In genomic region chr3:105963161-105963560, GRCh38 we compare ENCODE assay signal across 32 cellular contexts.
"Had no signal": no experiment of that assay in that cellular context is flagged by ENCODE, and none has a peak within 500 bp of the region (broad histone marks: within the 10 kb centered on the region; RNA-seq: fewer than 3 reads in every experiment).

No MANE protein-coding gene starts in this region.

- H3K9me3 ChIP-seq: adrenal gland, body of pancreas, esophagus squamous epithelium, gastroesophageal sphincter had no signal

- H3K27me3 ChIP-seq: adrenal gland, body of pancreas, esophagus squamous epithelium, gastroesophageal sphincter had no signal

- H3K27me3 Mint-ChIP-seq: activated CD4-positive, alpha-beta memory T cell treated with anti-CD3 and anti-CD28 coated beads for 36 hours; activated CD4-positive, alpha-beta T cell treated with anti-CD3 and anti-CD28 coated beads for 36 hours; activated CD4-positive, alpha-beta T cell treated with anti-CD3 and anti-CD28 coated beads, Interleukin-2, amount 10 ng/mL, durations not matched to agents 24 days and 14 days; activated CD8-positive, alpha-beta memory T cell treated with anti-CD3 and anti-CD28 coated beads, Interleukin-2, amount 10 ng/mL, durations not matched to agents 7 days and 5 days; activated naive CD4-positive, alpha-beta T cell treated with anti-CD3 and anti-CD28 coated beads, Interleukin-2, amount 50 U/mL, for 24 hours; activated naive CD8-positive, alpha-beta T cell treated with anti-CD3 and anti-CD28 coated beads for 36 hours; activated naive CD8-positive, alpha-beta T cell treated with anti-CD3 and anti-CD28 coated beads, Interleukin-2, amount 50 U/mL, for 24 hours; effector memory CD8-positive, alpha-beta T cell; T-helper 17 cell had no signal

- H3K4me1 Mint-ChIP-seq: activated CD4-positive, alpha-beta T cell treated with anti-CD3 and anti-CD28 coated beads for 36 hours; T-helper 17 cell had no signal

- H3K36me3 Mint-ChIP-seq: activated CD4-positive, alpha-beta memory T cell treated with anti-CD3 and anti-CD28 coated beads for 36 hours had no signal

- H3K4me3 ChIP-seq: adrenal gland, body of pancreas, esophagus squamous epithelium, gastroesophageal sphincter had no signal

- H3K4me3 Mint-ChIP-seq: activated CD4-positive, alpha-beta memory T cell treated with anti-CD3 and anti-CD28 coated beads for 36 hours; activated CD4-positive, alpha-beta T cell treated with anti-CD3 and anti-CD28 coated beads for 36 hours; activated CD4-positive, alpha-beta T cell treated with anti-CD3 and anti-CD28 coated beads, Interleukin-2, amount 10 ng/mL, durations not matched to agents 24 days and 14 days; activated CD8-positive, alpha-beta memory T cell treated with anti-CD3 and anti-CD28 coated beads, Interleukin-2, amount 10 ng/mL, durations not matched to agents 7 days and 5 days; activated CD8-positive, alpha-beta T cell treated with anti-CD3 and anti-CD28 coated beads, Interleukin-2, amount 10 ng/mL, durations not matched to agents 7 days and 5 days; activated naive CD4-positive, alpha-beta T cell treated with anti-CD3 and anti-CD28 coated beads for 36 hours; activated naive CD4-positive, alpha-beta T cell treated with anti-CD3 and anti-CD28 coated beads, Interleukin-2, amount 50 U/mL, for 24 hours; activated naive CD8-positive, alpha-beta T cell treated with anti-CD3 and anti-CD28 coated beads for 36 hours; activated naive CD8-positive, alpha-beta T cell treated with anti-CD3 and anti-CD28 coated beads, Interleukin-2, amount 50 U/mL, for 24 hours; activated T-helper 1 cell treated with anti-CD3 and anti-CD28 coated beads, Interleukin-12 subunit alpha, Interleukin-12 subunit beta, Interleukin-2, Interleukin-4 antibody, amounts not matched to agents 30 ng/mL and 10 ng/mL and 1 ng/mL, durations not matched to agents 14 hours and 24 hours and 36 hours; effector memory CD8-positive, alpha-beta T cell; T-helper 17 cell; T-helper 2 cell treated with Interferon-gamma antibody and Interleukin-4, amounts not matched to agents 5 μg/mL and 100 μg/mL, for 36 hours had no signal

- H3K4me1 ChIP-seq: adrenal gland, body of pancreas had no signal

- ATAC-seq: activated CD4-positive, alpha-beta T cell treated with anti-CD3 and anti-CD28 coated beads for 36 hours; activated CD8-positive, alpha-beta memory T cell treated with anti-CD3 and anti-CD28 coated beads, Interleukin-2, amount 10 ng/mL, durations not matched to agents 7 days and 5 days; activated CD8-positive, alpha-beta T cell treated with anti-CD3 and anti-CD28 coated beads, Interleukin-2, amount 10 ng/mL, durations not matched to agents 7 days and 5 days; activated naive CD8-positive, alpha-beta T cell treated with anti-CD3 and anti-CD28 coated beads, Interleukin-2, amount 50 U/mL, for 24 hours; body of pancreas; effector memory CD8-positive, alpha-beta T cell; gastroesophageal sphincter; T-helper 17 cell had no signal

- H3K27ac ChIP-seq: adrenal gland, body of pancreas, epithelial cell of prostate, esophagus squamous epithelium, gastroesophageal sphincter had no signal

- H3K27ac Mint-ChIP-seq: activated CD4-positive, alpha-beta memory T cell treated with anti-CD3 and anti-CD28 coated beads for 36 hours; activated CD4-positive, alpha-beta T cell treated with anti-CD3 and anti-CD28 coated beads for 36 hours; activated CD4-positive, alpha-beta T cell treated with anti-CD3 and anti-CD28 coated beads, Interleukin-2, amount 10 ng/mL, durations not matched to agents 24 days and 14 days; activated CD8-positive, alpha-beta memory T cell treated with anti-CD3 and anti-CD28 coated beads, Interleukin-2, amount 10 ng/mL, durations not matched to agents 7 days and 5 days; activated CD8-positive, alpha-beta T cell treated with anti-CD3 and anti-CD28 coated beads, Interleukin-2, amount 10 ng/mL, durations not matched to agents 7 days and 5 days; activated naive CD4-positive, alpha-beta T cell treated with anti-CD3 and anti-CD28 coated beads, Interleukin-2, amount 50 U/mL, for 24 hours; activated naive CD8-positive, alpha-beta T cell treated with anti-CD3 and anti-CD28 coated beads for 36 hours; activated naive CD8-positive, alpha-beta T cell treated with anti-CD3 and anti-CD28 coated beads, Interleukin-2, amount 50 U/mL, for 24 hours; activated T-helper 1 cell treated with anti-CD3 and anti-CD28 coated beads, Interleukin-12 subunit alpha, Interleukin-12 subunit beta, Interleukin-2, Interleukin-4 antibody, amounts not matched to agents 30 ng/mL and 10 ng/mL and 1 ng/mL, durations not matched to agents 14 hours and 24 hours and 36 hours; activated T-helper 2 cell treated with anti-CD3 and anti-CD28 coated beads, Interferon-gamma antibody, Interleukin-2, Interleukin-4, amounts not matched to agents 10 μg/mL and 5 μg/mL and 100 μg/mL, durations not matched to agents 14 hours and 24 hours and 36 hours; effector memory CD8-positive, alpha-beta T cell; T-helper 17 cell; T-helper 2 cell treated with Interferon-gamma antibody and Interleukin-4, amounts not matched to agents 5 μg/mL and 100 μg/mL, for 36 hours had no signal

- H3K9me3 Mint-ChIP-seq: activated CD4-positive, alpha-beta memory T cell treated with anti-CD3 and anti-CD28 coated beads for 36 hours; activated naive CD4-positive, alpha-beta T cell treated with anti-CD3 and anti-CD28 coated beads, Interleukin-2, amount 50 U/mL, for 24 hours; effector memory CD8-positive, alpha-beta T cell had no signal

- DNase-seq: activated CD4-positive, alpha-beta memory T cell treated with anti-CD3 and anti-CD28 coated beads for 36 hours; activated CD4-positive, alpha-beta T cell treated with anti-CD3 and anti-CD28 coated beads for 36 hours; activated CD4-positive, alpha-beta T cell treated with anti-CD3 and anti-CD28 coated beads, Interleukin-2, amount 10 ng/mL, durations not matched to agents 24 days and 14 days; activated CD4-positive, CD25-positive, alpha-beta regulatory T cell; activated CD4-positive, CD25-positive, alpha-beta regulatory T cell treated with anti-CD3 and anti-CD28 coated beads, Interleukin-2, amount 50 U/mL, for 72 hours; activated CD8-positive, alpha-beta memory T cell treated with anti-CD3 and anti-CD28 coated beads, Interleukin-2, amount 10 ng/mL, durations not matched to agents 7 days and 5 days; activated CD8-positive, alpha-beta memory T cell treated with anti-CD3 and anti-CD28 coated beads, Interleukin-2, amount 50 U/mL, for 4 hours; activated CD8-positive, alpha-beta T cell treated with anti-CD3 and anti-CD28 coated beads, Interleukin-2, amount 10 ng/mL, durations not matched to agents 7 days and 5 days; activated effector memory CD4-positive, alpha-beta T cell treated with anti-CD3 and anti-CD28 coated beads, Interleukin-2, amount 50 U/mL, for 16 hours; activated naive CD4-positive, alpha-beta T cell treated with anti-CD3 and anti-CD28 coated beads for 36 hours; activated naive CD8-positive, alpha-beta T cell treated with anti-CD3 and anti-CD28 coated beads for 36 hours; activated naive CD8-positive, alpha-beta T cell treated with anti-CD3 and anti-CD28 coated beads, Interleukin-2, amount 50 U/mL, for 24 hours; activated T-cell treated with anti-CD3 and anti-CD28 coated beads, Interleukin-2, amount 50 U/mL, for 1 hour; activated T-cell treated with anti-CD3 and anti-CD28 coated beads, Interleukin-2, amount 50 U/mL, for 48 hours; amygdala; aorta; body of pancreas; caudate nucleus; cortex of kidney; effector CD4-positive, alpha-beta T cell; effector memory CD8-positive, alpha-beta T cell; esophagus squamous epithelium; foreskin melanocyte; T-helper 17 cell; T1000 had no signal

- H3K36me3 ChIP-seq: adrenal gland, esophagus squamous epithelium, gastroesophageal sphincter had no signal
